ENCODE assay signal across 28 cellular contexts in the genomic region with DNA sequence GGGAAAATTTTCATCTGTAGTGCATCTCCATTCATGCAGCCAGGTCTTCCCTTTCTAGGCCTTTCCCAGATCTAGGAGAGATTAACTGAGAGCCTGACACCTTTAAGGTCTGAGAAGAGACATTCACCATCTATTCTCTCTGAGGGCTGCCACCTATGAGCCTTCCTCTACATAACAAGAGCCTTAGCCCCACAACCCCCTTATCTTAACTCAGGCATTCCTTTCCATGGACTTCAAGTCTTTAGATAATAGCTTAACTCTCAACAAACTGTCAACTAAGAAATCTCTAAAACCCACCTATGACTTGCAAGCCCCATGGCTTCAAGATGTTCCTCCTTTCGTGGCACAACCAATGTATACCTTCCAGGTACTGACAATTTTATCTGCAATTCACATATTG.
"Had no signal": no experiment of that assay in that cellular context is flagged by ENCODE, and none has a peak within 500 bp of the region (broad histone marks: within the 10 kb centered on the region; RNA-seq: fewer than 3 reads in every experiment).

No MANE protein-coding gene starts in this region.

- H3K27me3 ChIP-seq: cardiac muscle cell had no signal

- H3K27ac Mint-ChIP-seq: activated CD4-positive, alpha-beta T cell treated with anti-CD3 and anti-CD28 coated beads, Interleukin-2, amount 10 ng/mL, durations not matched to agents 24 days and 14 days; activated CD8-positive, alpha-beta T cell treated with anti-CD3 and anti-CD28 coated beads for 36 hours; activated naive CD8-positive, alpha-beta T cell treated with anti-CD3 and anti-CD28 coated beads for 36 hours; activated T-cell treated with anti-CD3 and anti-CD28 coated beads, Interleukin-2, amount 50 U/mL, for 72 hours; activated T-helper 17 cell treated with anti-CD3 and anti-CD28 coated beads, Interleukin-2, amount 50 U/mL, for 72 hours had no signal

- H3K4me3 ChIP-seq: cardiac muscle cell had no signal

- H3K27me3 Mint-ChIP-seq: activated CD4-positive, alpha-beta T cell treated with anti-CD3 and anti-CD28 coated beads, Interleukin-2, amount 10 ng/mL, durations not matched to agents 24 days and 14 days; activated CD8-positive, alpha-beta T cell treated with anti-CD3 and anti-CD28 coated beads for 36 hours; activated naive CD8-positive, alpha-beta T cell treated with anti-CD3 and anti-CD28 coated beads for 36 hours; activated T-helper 17 cell treated with anti-CD3 and anti-CD28 coated beads, Interleukin-2, amount 50 U/mL, for 72 hours; central memory CD8-positive, alpha-beta T cell had no signal

- DNase-seq: activated CD4-positive, alpha-beta T cell treated with anti-CD3 and anti-CD28 coated beads, Interleukin-2, amount 10 ng/mL, durations not matched to agents 24 days and 14 days; activated CD4-positive, alpha-beta T cell treated with anti-CD3 and anti-CD28 coated beads, Interleukin-2, amount 50 U/mL, for 4 hours; activated CD8-positive, alpha-beta T cell treated with anti-CD3 and anti-CD28 coated beads for 36 hours; activated effector memory CD4-positive, alpha-beta T cell treated with anti-CD3 and anti-CD28 coated beads, Interleukin-2, amount 50 U/mL, for 16 hours; activated naive CD4-positive, alpha-beta T cell; activated naive CD4-positive, alpha-beta T cell treated with anti-CD3 and anti-CD28 coated beads, Interleukin-2, amount 50 U/mL, for 16 hours; activated naive CD8-positive, alpha-beta T cell treated with anti-CD3 and anti-CD28 coated beads for 36 hours; activated T-cell treated with anti-CD3 and anti-CD28 coated beads, Interleukin-2, amount 50 U/mL, for 1 hour; activated T-cell treated with anti-CD3 and anti-CD28 coated beads, Interleukin-2, amount 50 U/mL, for 72 hours; amniotic stem cell; aorta; NCI-H1092 treated with DMSO at 0.1 percent for 48 hours; NCI-H1417; NCI-H146; NCI-H187; NCI-H2029 treated with DMSO at 0.1 percent for 48 hours; NCI-H2107; NCI-H2171; NCI-H510A; NCI-H526; NCI-H748 treated with DMSO at 0.1 percent for 48 hours; OCI-M1; Right ventricle myocardium superior; T1000; WERI-Rb-1 had no signal

- H3K27ac ChIP-seq: cardiac muscle cell, WERI-Rb-1 had no signal

- ATAC-seq: activated CD8-positive, alpha-beta T cell treated with anti-CD3 and anti-CD28 coated beads for 36 hours; activated T-cell treated with anti-CD3 and anti-CD28 coated beads, Interleukin-2, amount 50 U/mL, for 72 hours; activated T-helper 17 cell treated with anti-CD3 and anti-CD28 coated beads, Interleukin-2, amount 50 U/mL, for 72 hours had no signal

- H3K4me3 Mint-ChIP-seq: activated CD4-positive, alpha-beta T cell treated with anti-CD3 and anti-CD28 coated beads, Interleukin-2, amount 10 ng/mL, durations not matched to agents 24 days and 14 days; activated CD8-positive, alpha-beta T cell treated with anti-CD3 and anti-CD28 coated beads for 36 hours; activated naive CD8-positive, alpha-beta T cell treated with anti-CD3 and anti-CD28 coated beads for 36 hours; activated T-cell treated with anti-CD3 and anti-CD28 coated beads, Interleukin-2, amount 50 U/mL, for 72 hours; activated T-helper 17 cell treated with anti-CD3 and anti-CD28 coated beads, Interleukin-2, amount 50 U/mL, for 72 hours; central memory CD8-positive, alpha-beta T cell had no signal

- H3K36me3 ChIP-seq: cardiac muscle cell, WERI-Rb-1 had no signal

- H3K36me3 Mint-ChIP-seq: activated naive CD8-positive, alpha-beta T cell treated with anti-CD3 and anti-CD28 coated beads for 36 hours had no signal

- H3K4me1 Mint-ChIP-seq: activated CD4-positive, alpha-beta T cell treated with anti-CD3 and anti-CD28 coated beads, Interleukin-2, amount 10 ng/mL, durations not matched to agents 24 days and 14 days; activated naive CD8-positive, alpha-beta T cell treated with anti-CD3 and anti-CD28 coated beads for 36 hours; activated T-helper 17 cell treated with anti-CD3 and anti-CD28 coated beads, Interleukin-2, amount 50 U/mL, for 72 hours; central memory CD8-positive, alpha-beta T cell had no signal
